Comparison of ENCODE assay signal across 1 cellular context in the genomic region with DNA sequence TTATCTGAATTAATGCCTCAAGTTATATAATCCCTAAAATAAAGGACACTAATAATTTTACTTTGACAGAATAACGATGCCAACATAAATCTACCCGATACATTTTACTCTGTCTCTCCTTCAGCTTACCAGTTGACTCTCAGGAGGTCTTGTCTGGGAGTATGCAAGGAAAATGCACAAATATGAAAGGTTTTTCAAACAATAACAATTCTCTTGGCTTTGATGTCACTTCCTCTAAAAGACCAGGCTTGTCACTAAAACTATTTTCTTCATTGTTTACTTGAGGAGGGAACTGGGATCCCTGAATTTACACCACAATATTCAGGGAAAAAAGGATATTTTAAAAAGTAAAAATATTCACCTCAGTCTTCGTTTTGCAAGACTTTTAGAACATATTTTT.
TF ChIP-seq lines count a peak whose summit lies in the region.

No MANE protein-coding gene starts in this region.

TF ChIP-seq in GM23338, 12 proteins besides CTCF, POLR2A, EP300 and RAD21 (continued from another document):
- TF ChIP-seq EZH2 (IDR thresholded peaks at IDR 0.05; ENCODE audit: low read depth, unreplicated experiment) (no peak), ZNF114 (CRISPR knock-in tag; IDR thresholded peaks at IDR 0.05) (no peak)
- TF ChIP-seq, protein P1, sequence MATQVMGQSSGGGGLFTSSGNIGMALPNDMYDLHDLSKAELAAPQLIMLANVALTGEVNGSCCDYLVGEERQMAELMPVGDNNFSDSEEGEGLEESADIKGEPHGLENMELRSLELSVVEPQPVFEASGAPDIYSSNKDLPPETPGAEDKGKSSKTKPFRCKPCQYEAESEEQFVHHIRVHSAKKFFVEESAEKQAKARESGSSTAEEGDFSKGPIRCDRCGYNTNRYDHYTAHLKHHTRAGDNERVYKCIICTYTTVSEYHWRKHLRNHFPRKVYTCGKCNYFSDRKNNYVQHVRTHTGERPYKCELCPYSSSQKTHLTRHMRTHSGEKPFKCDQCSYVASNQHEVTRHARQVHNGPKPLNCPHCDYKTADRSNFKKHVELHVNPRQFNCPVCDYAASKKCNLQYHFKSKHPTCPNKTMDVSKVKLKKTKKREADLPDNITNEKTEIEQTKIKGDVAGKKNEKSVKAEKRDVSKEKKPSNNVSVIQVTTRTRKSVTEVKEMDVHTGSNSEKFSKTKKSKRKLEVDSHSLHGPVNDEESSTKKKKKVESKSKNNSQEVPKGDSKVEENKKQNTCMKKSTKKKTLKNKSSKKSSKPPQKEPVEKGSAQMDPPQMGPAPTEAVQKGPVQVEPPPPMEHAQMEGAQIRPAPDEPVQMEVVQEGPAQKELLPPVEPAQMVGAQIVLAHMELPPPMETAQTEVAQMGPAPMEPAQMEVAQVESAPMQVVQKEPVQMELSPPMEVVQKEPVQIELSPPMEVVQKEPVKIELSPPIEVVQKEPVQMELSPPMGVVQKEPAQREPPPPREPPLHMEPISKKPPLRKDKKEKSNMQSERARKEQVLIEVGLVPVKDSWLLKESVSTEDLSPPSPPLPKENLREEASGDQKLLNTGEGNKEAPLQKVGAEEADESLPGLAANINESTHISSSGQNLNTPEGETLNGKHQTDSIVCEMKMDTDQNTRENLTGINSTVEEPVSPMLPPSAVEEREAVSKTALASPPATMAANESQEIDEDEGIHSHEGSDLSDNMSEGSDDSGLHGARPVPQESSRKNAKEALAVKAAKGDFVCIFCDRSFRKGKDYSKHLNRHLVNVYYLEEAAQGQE (IDR thresholded peaks at IDR 0.05; ENCODE audit: unreplicated experiment), result no peak
